ENCODE assay signal across 2 cellular contexts in the genomic region with DNA sequence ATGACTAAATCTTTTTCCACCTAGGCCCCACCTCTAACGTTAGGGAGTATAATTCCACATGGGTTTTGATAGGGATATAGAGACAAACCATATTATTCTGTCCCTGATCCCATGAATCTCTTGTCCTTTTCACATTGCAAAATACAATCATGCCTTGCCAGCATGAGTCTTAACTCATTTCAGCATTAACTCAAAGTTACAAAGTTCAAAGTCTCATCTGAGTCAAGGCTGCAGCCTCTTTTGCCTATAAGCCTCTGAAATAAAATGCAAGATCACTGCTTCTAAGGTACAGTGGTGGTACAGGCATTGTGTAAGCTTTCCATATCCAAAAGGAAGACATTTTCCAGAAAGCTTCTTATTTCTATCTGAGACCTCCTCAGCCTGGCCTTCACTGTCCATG.
A peak's percentile ranks its signal among the peaks of the same experiment; 100 is the strongest.
TF ChIP-seq lines count a peak whose summit lies in the region.
"Not testable (repeated sequence)": the region's sequence is repeated elsewhere in the genome, so short reads cannot be mapped to it uniquely, and the experiment has no call there.

No MANE protein-coding gene starts in this region.

TF ChIP-seq in HepG2, 621 proteins besides CTCF, POLR2A, EP300 and RAD21:
- TF ChIP-seq GATAD2A (CRISPR knock-in tag; IDR thresholded peaks at IDR 0.05) (peak; percentile 63; the same call in 1 of the 2 replicates), CEBPB (IDR thresholded peaks at IDR 0.05; ENCODE audit: borderline replicate concordance, low read depth, low read length) (peak; percentile 14; the same call in 1 of the 2 replicates), MED1 (CRISPR knock-in tag; IDR thresholded peaks at IDR 0.05) (peak; percentile 25; the same call in 1 of the 2 replicates), HMG20A (CRISPR knock-in tag; IDR thresholded peaks at IDR 0.05; ENCODE audit: borderline replicate concordance) (peak; percentile 29; the same call in 1 of the 2 replicates), HNF4G (IDR thresholded peaks at IDR 0.05; ENCODE audit: borderline replicate concordance, low read depth, low read length) (0 out of 2 replicates have a peak, but pooled peaks have one; percentile 9), SOX6 (CRISPR knock-in tag; IDR thresholded peaks at IDR 0.05) (peak; percentile 28; the same call in 1 of the 2 replicates), ZNF614 (CRISPR knock-in tag; IDR thresholded peaks at IDR 0.05; ENCODE audit: borderline replicate concordance) (peak; percentile 47; the same call in 1 of the 2 replicates), FOXA3 (CRISPR knock-in tag; IDR thresholded peaks at IDR 0.05) (0 out of 2 replicates have a peak, but pooled peaks have one; percentile 29), SAP130 (CRISPR knock-in tag; IDR thresholded peaks at IDR 0.05; ENCODE audit: low read depth) (peak; percentile 16; the same call in 1 of the 2 replicates), HNF4A (CRISPR knock-in tag; IDR thresholded peaks at IDR 0.05) (peak; percentile 87), CEBPG (CRISPR knock-in tag; IDR thresholded peaks at IDR 0.05) (peak; percentile 62)
- not testable (repeated sequence) for TF ChIP-seq HNF4G (CRISPR knock-in tag; IDR thresholded peaks at IDR 0.05; ENCODE audit: borderline replicate concordance, low read depth); SOX6 (IDR thresholded peaks at IDR 0.05)
- TF ChIP-seq, protein P1, sequence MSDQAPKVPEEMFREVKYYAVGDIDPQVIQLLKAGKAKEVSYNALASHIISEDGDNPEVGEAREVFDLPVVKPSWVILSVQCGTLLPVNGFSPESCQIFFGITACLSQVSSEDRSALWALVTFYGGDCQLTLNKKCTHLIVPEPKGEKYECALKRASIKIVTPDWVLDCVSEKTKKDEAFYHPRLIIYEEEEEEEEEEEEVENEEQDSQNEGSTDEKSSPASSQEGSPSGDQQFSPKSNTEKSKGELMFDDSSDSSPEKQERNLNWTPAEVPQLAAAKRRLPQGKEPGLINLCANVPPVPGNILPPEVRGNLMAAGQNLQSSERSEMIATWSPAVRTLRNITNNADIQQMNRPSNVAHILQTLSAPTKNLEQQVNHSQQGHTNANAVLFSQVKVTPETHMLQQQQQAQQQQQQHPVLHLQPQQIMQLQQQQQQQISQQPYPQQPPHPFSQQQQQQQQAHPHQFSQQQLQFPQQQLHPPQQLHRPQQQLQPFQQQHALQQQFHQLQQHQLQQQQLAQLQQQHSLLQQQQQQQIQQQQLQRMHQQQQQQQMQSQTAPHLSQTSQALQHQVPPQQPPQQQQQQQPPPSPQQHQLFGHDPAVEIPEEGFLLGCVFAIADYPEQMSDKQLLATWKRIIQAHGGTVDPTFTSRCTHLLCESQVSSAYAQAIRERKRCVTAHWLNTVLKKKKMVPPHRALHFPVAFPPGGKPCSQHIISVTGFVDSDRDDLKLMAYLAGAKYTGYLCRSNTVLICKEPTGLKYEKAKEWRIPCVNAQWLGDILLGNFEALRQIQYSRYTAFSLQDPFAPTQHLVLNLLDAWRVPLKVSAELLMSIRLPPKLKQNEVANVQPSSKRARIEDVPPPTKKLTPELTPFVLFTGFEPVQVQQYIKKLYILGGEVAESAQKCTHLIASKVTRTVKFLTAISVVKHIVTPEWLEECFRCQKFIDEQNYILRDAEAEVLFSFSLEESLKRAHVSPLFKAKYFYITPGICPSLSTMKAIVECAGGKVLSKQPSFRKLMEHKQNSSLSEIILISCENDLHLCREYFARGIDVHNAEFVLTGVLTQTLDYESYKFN (CRISPR knock-in tag; conservative IDR thresholded peaks at IDR 0.05): 0 out of 2 replicates have a peak, but pooled peaks have one; percentile 17
- TF ChIP-seq, protein P2, sequence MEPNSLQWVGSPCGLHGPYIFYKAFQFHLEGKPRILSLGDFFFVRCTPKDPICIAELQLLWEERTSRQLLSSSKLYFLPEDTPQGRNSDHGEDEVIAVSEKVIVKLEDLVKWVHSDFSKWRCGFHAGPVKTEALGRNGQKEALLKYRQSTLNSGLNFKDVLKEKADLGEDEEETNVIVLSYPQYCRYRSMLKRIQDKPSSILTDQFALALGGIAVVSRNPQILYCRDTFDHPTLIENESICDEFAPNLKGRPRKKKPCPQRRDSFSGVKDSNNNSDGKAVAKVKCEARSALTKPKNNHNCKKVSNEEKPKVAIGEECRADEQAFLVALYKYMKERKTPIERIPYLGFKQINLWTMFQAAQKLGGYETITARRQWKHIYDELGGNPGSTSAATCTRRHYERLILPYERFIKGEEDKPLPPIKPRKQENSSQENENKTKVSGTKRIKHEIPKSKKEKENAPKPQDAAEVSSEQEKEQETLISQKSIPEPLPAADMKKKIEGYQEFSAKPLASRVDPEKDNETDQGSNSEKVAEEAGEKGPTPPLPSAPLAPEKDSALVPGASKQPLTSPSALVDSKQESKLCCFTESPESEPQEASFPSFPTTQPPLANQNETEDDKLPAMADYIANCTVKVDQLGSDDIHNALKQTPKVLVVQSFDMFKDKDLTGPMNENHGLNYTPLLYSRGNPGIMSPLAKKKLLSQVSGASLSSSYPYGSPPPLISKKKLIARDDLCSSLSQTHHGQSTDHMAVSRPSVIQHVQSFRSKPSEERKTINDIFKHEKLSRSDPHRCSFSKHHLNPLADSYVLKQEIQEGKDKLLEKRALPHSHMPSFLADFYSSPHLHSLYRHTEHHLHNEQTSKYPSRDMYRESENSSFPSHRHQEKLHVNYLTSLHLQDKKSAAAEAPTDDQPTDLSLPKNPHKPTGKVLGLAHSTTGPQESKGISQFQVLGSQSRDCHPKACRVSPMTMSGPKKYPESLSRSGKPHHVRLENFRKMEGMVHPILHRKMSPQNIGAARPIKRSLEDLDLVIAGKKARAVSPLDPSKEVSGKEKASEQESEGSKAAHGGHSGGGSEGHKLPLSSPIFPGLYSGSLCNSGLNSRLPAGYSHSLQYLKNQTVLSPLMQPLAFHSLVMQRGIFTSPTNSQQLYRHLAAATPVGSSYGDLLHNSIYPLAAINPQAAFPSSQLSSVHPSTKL (CRISPR knock-in tag; IDR thresholded peaks at IDR 0.05): peak; percentile 74
- TF ChIP-seq, protein P3, sequence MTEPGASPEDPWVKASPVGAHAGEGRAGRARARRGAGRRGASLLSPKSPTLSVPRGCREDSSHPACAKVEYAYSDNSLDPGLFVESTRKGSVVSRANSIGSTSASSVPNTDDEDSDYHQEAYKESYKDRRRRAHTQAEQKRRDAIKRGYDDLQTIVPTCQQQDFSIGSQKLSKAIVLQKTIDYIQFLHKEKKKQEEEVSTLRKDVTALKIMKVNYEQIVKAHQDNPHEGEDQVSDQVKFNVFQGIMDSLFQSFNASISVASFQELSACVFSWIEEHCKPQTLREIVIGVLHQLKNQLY (CRISPR knock-in tag; IDR thresholded peaks at IDR 0.05): peak; percentile 93

TF ChIP-seq in liver, 16 proteins besides CTCF, POLR2A, EP300 and RAD21:
- TF ChIP-seq, protein P4, sequence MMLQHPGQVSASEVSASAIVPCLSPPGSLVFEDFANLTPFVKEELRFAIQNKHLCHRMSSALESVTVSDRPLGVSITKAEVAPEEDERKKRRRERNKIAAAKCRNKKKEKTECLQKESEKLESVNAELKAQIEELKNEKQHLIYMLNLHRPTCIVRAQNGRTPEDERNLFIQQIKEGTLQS (IDR thresholded peaks at IDR 0.05): peak; percentile 22
- TF ChIP-seq HNF4A (conservative IDR thresholded peaks at IDR 0.05) (peak; percentile 91), HNF4G (IDR thresholded peaks at IDR 0.05) (peak; percentile 61), JUND (IDR thresholded peaks at IDR 0.05) (peak; percentile 32 to 50), RXRA (IDR thresholded peaks at IDR 0.05) (peak in 1 of 2 donors; percentile 68), SP1 (IDR thresholded peaks at IDR 0.05) (peak; percentile 70), FOXA1 (IDR thresholded peaks at IDR 0.05) (peak; percentile 39)
- TF ChIP-seq, protein P5, sequence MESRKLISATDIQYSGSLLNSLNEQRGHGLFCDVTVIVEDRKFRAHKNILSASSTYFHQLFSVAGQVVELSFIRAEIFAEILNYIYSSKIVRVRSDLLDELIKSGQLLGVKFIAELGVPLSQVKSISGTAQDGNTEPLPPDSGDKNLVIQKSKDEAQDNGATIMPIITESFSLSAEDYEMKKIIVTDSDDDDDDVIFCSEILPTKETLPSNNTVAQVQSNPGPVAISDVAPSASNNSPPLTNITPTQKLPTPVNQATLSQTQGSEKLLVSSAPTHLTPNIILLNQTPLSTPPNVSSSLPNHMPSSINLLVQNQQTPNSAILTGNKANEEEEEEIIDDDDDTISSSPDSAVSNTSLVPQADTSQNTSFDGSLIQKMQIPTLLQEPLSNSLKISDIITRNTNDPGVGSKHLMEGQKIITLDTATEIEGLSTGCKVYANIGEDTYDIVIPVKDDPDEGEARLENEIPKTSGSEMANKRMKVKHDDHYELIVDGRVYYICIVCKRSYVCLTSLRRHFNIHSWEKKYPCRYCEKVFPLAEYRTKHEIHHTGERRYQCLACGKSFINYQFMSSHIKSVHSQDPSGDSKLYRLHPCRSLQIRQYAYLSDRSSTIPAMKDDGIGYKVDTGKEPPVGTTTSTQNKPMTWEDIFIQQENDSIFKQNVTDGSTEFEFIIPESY (IDR thresholded peaks at IDR 0.05): peak; percentile 37
TF ChIP-seq in liver: peak in this region for 8; not testable (repeated sequence) for 8.
